ENCODE assay signal across 2 cellular contexts in genomic region chr19:14452303-14452702, GRCh38. TPM values are rescaled to one million over a fixed set of nuclear protein-coding genes. Genes with fewer than 3 reads are reported as not detected.
"Had no signal": no experiment of that assay in that cellular context is flagged by ENCODE, and none has a peak within 500 bp of the region (broad histone marks: within the 10 kb centered on the region; RNA-seq: fewer than 3 reads in every experiment).

No MANE protein-coding gene starts in this region.

RNA-seq across cellular contexts. Expression of gene PTGER1, which starts 22.9 kb away (rescaled TPM):
- total RNA-seq: temporal lobe, vagina had no signal
